Comparison of ENCODE assay signal across 14 cellular contexts in genomic region chr2:52220393-52220792, GRCh38.
DNase-seq lines count a peak whose midpoint lies in the region; ATAC-seq and TF ChIP-seq lines count a peak whose summit lies in the region.
"Had no signal": no experiment of that assay in that cellular context is flagged by ENCODE, and none has a peak within 500 bp of the region (broad histone marks: within the 10 kb centered on the region; RNA-seq: fewer than 3 reads in every experiment).

No MANE protein-coding gene starts in this region.

- H3K4me3 ChIP-seq in BE2C (ENCODE audit: low read depth, low read length) (no peak overlapping the region), GM23338 (no peak overlapping the region), astrocyte of the spinal cord (ENCODE audit: low read depth, low read length) (no peak overlapping the region)
- H3K4me3 ChIP-seq: colonic mucosa, right lobe of liver, SJSA1, transverse colon had no signal

- H4K20me1 ChIP-seq in GM23338 (replicated peaks; ENCODE audit: insufficient read depth) = no peaks in the 10 kb centered on the region

- H3K9me2 ChIP-seq in GM23338 (ENCODE audit: insufficient read depth) = peaks cover 3% of the 10 kb centered on the region; the same call in 1 of the 2 replicates

- no peaks in the 10 kb centered on the region for H3K9me3 ChIP-seq in BE2C
- H3K9me3 ChIP-seq: colonic mucosa, right lobe of liver, SJSA1 had no signal

- no peaks in the 10 kb centered on the region for H3F3A ChIP-seq in GM23338 (replicated peaks; ENCODE audit: low read depth)

- DNase-seq in BE2C (peak; percentile 44), GM23338 (ENCODE audit: low spot score) (no peak), NCI-H345 (lab: John Stamatoyannopoulos, UW) (peak; percentile 96), astrocyte of the spinal cord (ENCODE audit: low read depth, low spot score) (peak; percentile 4)
- no peak for DNase-seq in stimulated activated CD4-positive, alpha-beta T cell treated with anti-CD3 and anti-CD28 coated beads, Interleukin-4, amount 100 ng/mL, for 1 hour
- DNase-seq: activated CD8-positive, alpha-beta T cell treated with anti-CD3 and anti-CD28 coated beads for 36 hours; colonic mucosa; midbrain; transverse colon had no signal

- no peaks in the 10 kb centered on the region for H3K36me3 Mint-ChIP-seq in GM23338 (ENCODE audit: low read depth)

- no peaks in the 10 kb centered on the region for H3K79me2 ChIP-seq in GM23338 (replicated peaks; ENCODE audit: insufficient read depth)

- no peak overlapping the region for H3K27ac Mint-ChIP-seq in GM23338
- H3K27ac Mint-ChIP-seq: activated CD8-positive, alpha-beta T cell treated with anti-CD3 and anti-CD28 coated beads for 36 hours had no signal

- ATAC-seq in GM23338 (no peak), GM21515 (IDR thresholded peaks at IDR 0.05; ENCODE audit: unreplicated experiment) (no peak), HG03095 (IDR thresholded peaks at IDR 0.05; ENCODE audit: unreplicated experiment) (no peak), GM18511 (IDR thresholded peaks at IDR 0.05; ENCODE audit: unreplicated experiment) (no peak)
- ATAC-seq: activated CD8-positive, alpha-beta T cell treated with anti-CD3 and anti-CD28 coated beads for 36 hours; right lobe of liver had no signal

- peak overlapping the region; percentile 48; the same call in 1 of the 2 replicates for H2AFZ ChIP-seq in GM23338

- H3K4me3 Mint-ChIP-seq in GM23338 = no peak overlapping the region
- H3K4me3 Mint-ChIP-seq: activated CD8-positive, alpha-beta T cell treated with anti-CD3 and anti-CD28 coated beads for 36 hours had no signal

- H3K27me3 ChIP-seq in BE2C (no peaks in the 10 kb centered on the region), GM23338 (ENCODE audit: insufficient read depth) (no peaks in the 10 kb centered on the region)
- H3K27me3 ChIP-seq: colonic mucosa, right lobe of liver, SJSA1, transverse colon had no signal

- H3K27ac ChIP-seq in GM23338 (ENCODE audit: low read depth) = no peak overlapping the region
- H3K27ac ChIP-seq: colonic mucosa, right lobe of liver, SJSA1, transverse colon had no signal

- no peak for TF ChIP-seq CTCF in BE2C (IDR thresholded peaks at IDR 0.05; ENCODE audit: low read depth, low read length)
- TF ChIP-seq CTCF in GM23338 (conservative IDR thresholded peaks at IDR 0.05; ENCODE audit: low read depth in 2 of 2) = no peak
- TF ChIP-seq CTCF in astrocyte of the spinal cord (IDR thresholded peaks at IDR 0.05; ENCODE audit: low read depth, low read length) = no peak

- H3K4me1 ChIP-seq in BE2C = no peaks in the 10 kb centered on the region; the same call in 1 of the 2 replicates
- no peaks in the 10 kb centered on the region for H3K4me1 ChIP-seq in GM23338 (ENCODE audit: insufficient read depth)
- H3K4me1 ChIP-seq: colonic mucosa, right lobe of liver, SJSA1, transverse colon had no signal

- no peaks in the 10 kb centered on the region for H3K4me1 Mint-ChIP-seq in GM23338

- H3K4me2 ChIP-seq in GM23338 = no peak overlapping the region

- no peaks in the 10 kb centered on the region for H3K27me3 Mint-ChIP-seq in GM23338 (ENCODE audit: insufficient read depth, low read depth, poor library complexity)
- H3K27me3 Mint-ChIP-seq: activated CD8-positive, alpha-beta T cell treated with anti-CD3 and anti-CD28 coated beads for 36 hours had no signal

- H3K9me3 Mint-ChIP-seq in GM23338 = no peaks in the 10 kb centered on the region

- in situ Hi-C loops in astrocyte of the spinal cord (cut with HindIII; ENCODE audit: low sequenced_read_pairs) = no loop called here

- no peaks in the 10 kb centered on the region for H3K36me3 ChIP-seq in BE2C
- H3K36me3 ChIP-seq in GM23338 (ENCODE audit: insufficient read depth) = no peaks in the 10 kb centered on the region
- H3K36me3 ChIP-seq: colonic mucosa, right lobe of liver, SJSA1, transverse colon had no signal

TF ChIP-seq in GM23338, 12 proteins besides CTCF, POLR2A, EP300 and RAD21:
- TF ChIP-seq, protein P1, sequence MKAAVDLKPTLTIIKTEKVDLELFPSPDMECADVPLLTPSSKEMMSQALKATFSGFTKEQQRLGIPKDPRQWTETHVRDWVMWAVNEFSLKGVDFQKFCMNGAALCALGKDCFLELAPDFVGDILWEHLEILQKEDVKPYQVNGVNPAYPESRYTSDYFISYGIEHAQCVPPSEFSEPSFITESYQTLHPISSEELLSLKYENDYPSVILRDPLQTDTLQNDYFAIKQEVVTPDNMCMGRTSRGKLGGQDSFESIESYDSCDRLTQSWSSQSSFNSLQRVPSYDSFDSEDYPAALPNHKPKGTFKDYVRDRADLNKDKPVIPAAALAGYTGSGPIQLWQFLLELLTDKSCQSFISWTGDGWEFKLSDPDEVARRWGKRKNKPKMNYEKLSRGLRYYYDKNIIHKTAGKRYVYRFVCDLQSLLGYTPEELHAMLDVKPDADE (IDR thresholded peaks at IDR 0.05) = no peak
- no peak for TF ChIP-seq POLR2AphosphoS5 (IDR thresholded peaks at IDR 0.05; ENCODE audit: low read depth)

Comparison
In these comparisons a context has a peak if more than half of its experiments do, and no peak if none do; other contexts are left out.
1. DNase-seq: peak in BE2C (single experiment), NCI-H345 (single experiment) and astrocyte of the spinal cord (single experiment); none in GM23338 (single experiment) and stimulated activated CD4-positive, alpha-beta T cell treated with anti-CD3 and anti-CD28 coated beads, Interleukin-4, amount 100 ng/mL, for 1 hour (single experiment).